Comparison of ENCODE assay signal across 10 cellular contexts in genomic region chr19:12769689-12770088, GRCh38. TPM values are rescaled to one million over a fixed set of nuclear protein-coding genes. Genes with fewer than 3 reads are reported as not detected.
DNase-seq lines count a peak whose midpoint lies in the region; ATAC-seq and TF ChIP-seq lines count a peak whose summit lies in the region.
"Had no signal": no experiment of that assay in that cellular context is flagged by ENCODE, and none has a peak within 500 bp of the region (broad histone marks: within the 10 kb centered on the region; RNA-seq: fewer than 3 reads in every experiment).

No MANE protein-coding gene starts in this region.

- H3K27ac ChIP-seq in neural progenitor cell = no peak overlapping the region

- H3K27me3 ChIP-seq in neural progenitor cell = peaks cover 9% of the 10 kb centered on the region

- intact Hi-C loops in head of caudate nucleus (cut with DNase I) = loop anchor here (5.0 kb wide), 1 partner anchor 78 kb away; no protein-coding TSS in a partner anchor

- no peaks in the 10 kb centered on the region for H3K79me2 ChIP-seq in neural progenitor cell (ENCODE audit: low read depth)

- H4K20me1 ChIP-seq in neural progenitor cell (ENCODE audit: low read depth) = no peaks in the 10 kb centered on the region

- H3K9me3 Mint-ChIP-seq in activated naive CD8-positive, alpha-beta T cell treated with anti-CD3 and anti-CD28 coated beads for 36 hours = no peaks in the 10 kb centered on the region
- no peaks in the 10 kb centered on the region for H3K9me3 Mint-ChIP-seq in neural progenitor cell

- H3K4me1 ChIP-seq in neural progenitor cell = peaks cover 3% of the 10 kb centered on the region

- no peaks in the 10 kb centered on the region for H3K36me3 ChIP-seq in neural progenitor cell

- no peak for TF ChIP-seq CTCF in neural progenitor cell (IDR thresholded peaks at IDR 0.05)

- peak overlapping the region; percentile 19 for H3K4me3 ChIP-seq in neural progenitor cell

- H3K27me3 Mint-ChIP-seq in activated naive CD8-positive, alpha-beta T cell treated with anti-CD3 and anti-CD28 coated beads for 36 hours = no peaks in the 10 kb centered on the region
- peaks cover 7% of the 10 kb centered on the region for H3K27me3 Mint-ChIP-seq in neural progenitor cell (ENCODE audit: insufficient read depth, low read depth)

- H3F3A ChIP-seq in neural progenitor cell (ENCODE audit: low read depth) = peaks cover 29% of the 10 kb centered on the region

- no peaks in the 10 kb centered on the region for H3K36me3 Mint-ChIP-seq in activated naive CD8-positive, alpha-beta T cell treated with anti-CD3 and anti-CD28 coated beads for 36 hours
- H3K36me3 Mint-ChIP-seq in neural progenitor cell = peaks cover 6% of the 10 kb centered on the region

- H3K4me1 Mint-ChIP-seq in activated naive CD8-positive, alpha-beta T cell treated with anti-CD3 and anti-CD28 coated beads for 36 hours = peaks cover 9% of the 10 kb centered on the region
- peaks cover 16% of the 10 kb centered on the region for H3K4me1 Mint-ChIP-seq in neural progenitor cell

- no peak for ATAC-seq in GM21576 (IDR thresholded peaks at IDR 0.05; ENCODE audit: unreplicated experiment)
- no peak for ATAC-seq in HG03025 (IDR thresholded peaks at IDR 0.05; ENCODE audit: low FRiP score, unreplicated experiment)
- ATAC-seq in HG03439 (IDR thresholded peaks at IDR 0.05; ENCODE audit: unreplicated experiment) = no peak

- peak; percentile 94 for DNase-seq in COLO668 (lab: John Stamatoyannopoulos, UW; ENCODE audit: unreplicated experiment)
- peak; percentile 88 for DNase-seq in SHP77 treated with DMSO at 0.1 percent for 48 hours (lab: John Stamatoyannopoulos, UW)
- DNase-seq in activated naive CD8-positive, alpha-beta T cell treated with anti-CD3 and anti-CD28 coated beads for 36 hours = peak; percentile 57
- DNase-seq in neural progenitor cell (ENCODE audit: low spot score) = peak; percentile 92
- DNase-seq in head of caudate nucleus = no peak

- no peak overlapping the region for H3K4me3 Mint-ChIP-seq in activated naive CD8-positive, alpha-beta T cell treated with anti-CD3 and anti-CD28 coated beads for 36 hours
- peak overlapping the region; percentile 76 for H3K4me3 Mint-ChIP-seq in neural progenitor cell

- H3K4me2 ChIP-seq in neural progenitor cell = peak overlapping the region; percentile 57

- H2AFZ ChIP-seq in neural progenitor cell (replicated peaks) = no peak overlapping the region

- no peaks in the 10 kb centered on the region for H3K9me3 ChIP-seq in neural progenitor cell (ENCODE audit: low read depth)

- no peak overlapping the region for H3K27ac Mint-ChIP-seq in activated naive CD8-positive, alpha-beta T cell treated with anti-CD3 and anti-CD28 coated beads for 36 hours
- H3K27ac Mint-ChIP-seq in neural progenitor cell = no peak overlapping the region

- H3K9ac ChIP-seq in neural progenitor cell = no peak overlapping the region

RNA-seq across cellular contexts. Expression of gene HOOK2, which starts 5.7 kb away (rescaled TPM):
- total RNA-seq in activated naive CD8-positive, alpha-beta T cell treated with anti-CD3 and anti-CD28 coated beads for 36 hours = 10 to 100 TPM; 13.0 to 13.8 TPM
- total RNA-seq in neural progenitor cell (ENCODE audit: low replicate concordance) = 14.3 and 25.1 TPM in 2 replicates

RNA-seq across cellular contexts. Expression of gene BEST2, which starts 18.1 kb away (rescaled TPM):
- not detected for total RNA-seq in activated naive CD8-positive, alpha-beta T cell treated with anti-CD3 and anti-CD28 coated beads for 36 hours
- total RNA-seq in neural progenitor cell (ENCODE audit: low replicate concordance) = not detected in 2 replicates
- total RNA-seq: glomerular endothelial cell, skeletal muscle tissue had no signal

RNA-seq across cellular contexts. Expression of gene JUNB, which starts 21.6 kb away (rescaled TPM):
- total RNA-seq in activated naive CD8-positive, alpha-beta T cell treated with anti-CD3 and anti-CD28 coated beads for 36 hours = 100 to 1,000 TPM; 171 to 175 TPM
- 1.5 and 12.6 TPM in 2 replicates for total RNA-seq in neural progenitor cell (ENCODE audit: low replicate concordance)

RNA-seq across cellular contexts. Expression of gene PRDX2, which starts 31.9 kb away (rescaled TPM):
- total RNA-seq in activated naive CD8-positive, alpha-beta T cell treated with anti-CD3 and anti-CD28 coated beads for 36 hours = 100 to 1,000 TPM; 238 to 241 TPM
- total RNA-seq in neural progenitor cell (ENCODE audit: low replicate concordance) = 463 and 727 TPM in 2 replicates

RNA-seq across cellular contexts. Expression of gene THSD8, which starts 32.2 kb away (rescaled TPM):
- 10 to 100 TPM; 25.3 to 30.5 TPM for total RNA-seq in activated naive CD8-positive, alpha-beta T cell treated with anti-CD3 and anti-CD28 coated beads for 36 hours
- not detected in 2 replicates for total RNA-seq in neural progenitor cell (ENCODE audit: low replicate concordance)
- total RNA-seq: glomerular endothelial cell, skeletal muscle tissue had no signal

Comparison
In these comparisons a context has a peak if more than half of its experiments do, and no peak if none do; other contexts are left out.
1. DNase-seq: peak in COLO668 (single experiment), SHP77 treated with DMSO at 0.1 percent for 48 hours (single experiment), activated naive CD8-positive, alpha-beta T cell treated with anti-CD3 and anti-CD28 coated beads for 36 hours (single experiment) and neural progenitor cell (single experiment); none in head of caudate nucleus (0 of 42).
2. RNA of gene JUNB, which starts 21.6 kb away (total RNA-seq): 171 to 175 TPM in activated naive CD8-positive, alpha-beta T cell treated with anti-CD3 and anti-CD28 coated beads for 36 hours; 1.5 to 12.6 TPM in neural progenitor cell; every median in the first group is over 10 times any median in the second.